Comparison of ENCODE assay signal across 1 cellular context in genomic region chr15:42549782-42550392, GRCh38.
TF ChIP-seq lines count a peak whose summit lies in the region.

No MANE protein-coding gene starts in this region.

TF ChIP-seq in H1, 55 proteins besides CTCF, POLR2A, EP300 and RAD21:
- TF ChIP-seq EGR1 (IDR thresholded peaks at IDR 0.05; ENCODE audit: borderline replicate concordance, low read depth, low read length) (no peak), BRCA1 (IDR thresholded peaks at IDR 0.05; ENCODE audit: low read depth, low read length) (no peak), CBX5 (IDR thresholded peaks at IDR 0.05; ENCODE audit: low read depth, low read length) (no peak), SIN3A (conservative IDR thresholded peaks at IDR 0.05 in 1 of 2, IDR thresholded peaks at IDR 0.05 in 1 of 2; ENCODE audit: low read depth in 1 of 2, low read length in 2 of 2) (no peak), CHD7 (IDR thresholded peaks at IDR 0.05; ENCODE audit: insufficient replicate concordance, low read length) (no peak), TAF1 (IDR thresholded peaks at IDR 0.05; ENCODE audit: low read depth, low read length) (no peak), RBBP5 (IDR thresholded peaks at IDR 0.05; ENCODE audit: borderline replicate concordance, low read depth, low read length) (no peak), HDAC2 (IDR thresholded peaks at IDR 0.05; ENCODE audit: borderline replicate concordance in 1 of 2, low read depth in 2 of 2, low read length in 2 of 2) (no peak), KDM5A (IDR thresholded peaks at IDR 0.05; ENCODE audit: low read length) (no peak), GTF2F1 (IDR thresholded peaks at IDR 0.05; ENCODE audit: borderline replicate concordance, low read depth, low read length) (no peak), SAP30 (IDR thresholded peaks at IDR 0.05; ENCODE audit: insufficient read depth, insufficient replicate concordance, low read length) (no peak), SIRT6 (IDR thresholded peaks at IDR 0.05; ENCODE audit: low read length) (no peak)
